Comparison of ENCODE assay signal across 8 cellular contexts in genomic region chr10:87503892-87504291, GRCh38. TPM values are rescaled to one million over a fixed set of nuclear protein-coding genes. Genes with fewer than 3 reads are reported as not detected.
DNase-seq lines count a peak whose midpoint lies in the region; ATAC-seq and TF ChIP-seq lines count a peak whose summit lies in the region.

No MANE protein-coding gene starts in this region.

- no peaks in the 10 kb centered on the region for H3K4me1 ChIP-seq in prostate gland (replicated peaks)

- TF ChIP-seq POLR2A in prostate gland (IDR thresholded peaks at IDR 0.05) = no peak

- H3K4me3 ChIP-seq in BJ (ENCODE audit: low read depth, low read length) (peak overlapping the region; percentile 85), LNCaP clone FGC (ENCODE audit: low read depth, low read length) (peak overlapping the region; percentile 80), dorsolateral prefrontal cortex (peak overlapping the region; percentile 65 to 99 (median 92)), prostate gland (peak overlapping the region in 1 of 2 donors; percentile 77)

- peaks cover 6% of the 10 kb centered on the region for H3K36me3 Mint-ChIP-seq in nephron progenitor cell (ENCODE audit: low read depth)

- H3K9me3 Mint-ChIP-seq in nephron progenitor cell = no peaks in the 10 kb centered on the region

- intact Hi-C loops in dorsolateral prefrontal cortex (cut with DNase I) = no loop called here
- intact Hi-C loops in prostate gland (cut with DNase I) = no loop called here

- no peaks in the 10 kb centered on the region for H3K9me3 ChIP-seq in prostate gland

- no peaks in the 10 kb centered on the region for H3K36me3 ChIP-seq in BJ (ENCODE audit: control insufficient read depth, insufficient read depth, low read length)
- H3K36me3 ChIP-seq in prostate gland = no peaks in the 10 kb centered on the region

- TF ChIP-seq CTCF in BJ (IDR thresholded peaks at IDR 0.05; ENCODE audit: insufficient read depth, low read depth, low read length) (no peak), LNCaP clone FGC (IDR thresholded peaks at IDR 0.05; ENCODE audit: control insufficient read depth, extremely low read depth, insufficient read depth) (no peak), dorsolateral prefrontal cortex (IDR thresholded peaks at IDR 0.05 in 54 of 56, conservative IDR thresholded peaks at IDR 0.05 in 2 of 56; ENCODE audit: low read depth in 1 of 56, partially characterized antibody in 56 of 56) (no peak), nephron progenitor cell (IDR thresholded peaks at IDR 0.05) (no peak), prostate gland (IDR thresholded peaks at IDR 0.05) (no peak)

- no peak for ATAC-seq in GM21737 (IDR thresholded peaks at IDR 0.05; ENCODE audit: unreplicated experiment)
- no peak for ATAC-seq in GM18907 (IDR thresholded peaks at IDR 0.05; ENCODE audit: unreplicated experiment)

- DNase-seq in BJ (ENCODE audit: low read depth) (no peak), LNCaP clone FGC (ENCODE audit: low read depth) (no peak), dorsolateral prefrontal cortex (no peak), nephron progenitor cell (no peak), DMS79 (lab: John Stamatoyannopoulos, UW) (no peak), prostate gland (ENCODE audit: low spot score) (no peak)

- peaks cover 4% of the 10 kb centered on the region for H3K27me3 Mint-ChIP-seq in nephron progenitor cell (ENCODE audit: low read depth, poor library complexity)

- POLR2A ChIA-PET in BJ (lab: Charles Lee) = no interaction called here

- peak overlapping the region in 42 of 59 donors; percentile 48 to 94 (median 88) for H3K27ac ChIP-seq in dorsolateral prefrontal cortex
- H3K27ac ChIP-seq in prostate gland = no peak overlapping the region

- H3K27me3 ChIP-seq in BJ (ENCODE audit: control insufficient read depth, insufficient read depth, low read length) = no peaks in the 10 kb centered on the region
- H3K27me3 ChIP-seq in dorsolateral prefrontal cortex = no peaks in the 10 kb centered on the region
- no peaks in the 10 kb centered on the region for H3K27me3 ChIP-seq in prostate gland (replicated peaks; ENCODE audit: insufficient read depth)

- 81% methylated on average over 6 of the region's 6 CpGs for WGBS in prostate gland

- H3K27ac Mint-ChIP-seq in nephron progenitor cell = no peak overlapping the region

- peak overlapping the region; percentile 91 for H3K4me3 Mint-ChIP-seq in nephron progenitor cell

- CTCF ChIA-PET in BJ (lab: Yijun Ruan, JAX) = interaction anchor here (0.9 kb wide), 2 partner anchors 29 to 231 kb away, joined by 3 to 4 read pairs; no protein-coding TSS in a partner anchor

- peaks cover 42% of the 10 kb centered on the region for H3K4me1 Mint-ChIP-seq in nephron progenitor cell

RNA-seq across cellular contexts. Expression of gene MINPP1, which starts 0.8 kb away (rescaled TPM):
- polyA plus RNA-seq in BJ (2011; rRNA removed) = 7.7 and 10.5 TPM in 2 replicates
- 2.4 and 2.7 TPM in 2 replicates for polyA minus RNA-seq in BJ (2011; rRNA and poly(A)+ RNA removed)
- total RNA-seq in dorsolateral prefrontal cortex (10 to 100 TPM in 112 of 120 experiments, 1 to 10 TPM in 8; 9.4 to 17.9 (median 12.0) TPM), prostate gland (10 to 100 TPM; 26.6 to 29.3 TPM)

Comparison
In these comparisons a context has a peak if more than half of its experiments do, and no peak if none do; other contexts are left out.
1. H3K27ac ChIP-seq: peak in dorsolateral prefrontal cortex (42 of 59); none in prostate gland (0 of 2).